ENCODE assay signal across 21 cellular contexts in the genomic region with DNA sequence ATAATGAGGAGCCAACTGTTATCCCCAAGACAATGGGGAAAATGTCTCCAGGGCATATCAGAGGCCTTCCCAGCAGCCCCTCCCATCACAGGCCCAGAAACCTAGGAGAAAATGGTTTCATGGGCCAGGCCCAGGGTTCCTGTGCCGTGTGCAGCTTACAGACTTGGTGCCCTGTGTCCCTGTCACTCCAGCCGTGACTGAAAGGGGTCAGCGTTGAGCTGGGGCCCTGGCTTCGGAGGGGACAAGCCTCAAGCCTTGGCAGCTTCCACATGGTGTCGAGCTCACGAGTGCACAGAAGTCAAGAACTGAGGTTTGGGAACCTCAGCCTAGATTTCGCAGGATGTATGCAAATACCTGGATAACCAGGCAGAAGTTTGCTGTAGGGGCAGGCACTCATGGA. TPM values are rescaled to one million over a fixed set of nuclear protein-coding genes. Genes with fewer than 3 reads are reported as not detected.
DNase-seq lines count a peak whose midpoint lies in the region; ATAC-seq and TF ChIP-seq lines count a peak whose summit lies in the region.
"Had no signal": no experiment of that assay in that cellular context is flagged by ENCODE, and none has a peak within 500 bp of the region (broad histone marks: within the 10 kb centered on the region; RNA-seq: fewer than 3 reads in every experiment).

No MANE protein-coding gene starts in this region.

- H3K27ac ChIP-seq in mesendoderm (ENCODE audit: low read depth, low read length), result no peak overlapping the region
- H3K27ac ChIP-seq: SJCRH30, stomach had no signal

- intact Hi-C loops in CD14-positive monocyte (cut with micrococcal nuclease), result no loop called here

- H3K36me3 ChIP-seq in HAP-1 (replicated peaks) (no peaks in the 10 kb centered on the region), mesendoderm (ENCODE audit: control insufficient read depth, insufficient read depth, low read length) (no peaks in the 10 kb centered on the region)
- H3K36me3 ChIP-seq: SJCRH30, stomach had no signal

- H3K23ac ChIP-seq in mesendoderm (ENCODE audit: low read length), result no peak overlapping the region

- no peak for DNase-seq in CD14-positive monocyte (ENCODE audit: low spot score)
- peak; percentile 43 to 79 for DNase-seq in HAP-1 (ENCODE audit: low spot score in 2 of 2)
- DNase-seq in WTC11 (ENCODE audit: low spot score), result peak; percentile 68
- DNase-seq in mesendoderm, result peak; percentile 83
- DNase-seq in LoVo (ENCODE audit: low spot score), result no peak
- DNase-seq in hippocampal formation (lab: John Stamatoyannopoulos, UW), result no peak
- DNase-seq: activated CD8-positive, alpha-beta T cell treated with anti-CD3 and anti-CD28 coated beads for 36 hours; activated naive CD4-positive, alpha-beta T cell treated with anti-CD3 and anti-CD28 coated beads, Interleukin-2, amount 50 U/mL, for 16 hours; activated T-cell treated with anti-CD3 and anti-CD28 coated beads, Interleukin-2, amount 50 U/mL, for 4 hours; Calu3; NCI-H1436; NCI-H526 treated with DMSO at 0.1 percent for 48 hours; SJCRH30; stimulated activated CD4-positive, alpha-beta T cell treated with anti-CD3 and anti-CD28 coated beads, Interleukin-4, amount 100 ng/mL, for 24 hours; stomach had no signal

- H3K79me1 ChIP-seq in mesendoderm (ENCODE audit: low read length), result peaks cover 18% of the 10 kb centered on the region

- no peaks in the 10 kb centered on the region for H3K9me3 ChIP-seq in HAP-1
- H3K9me3 ChIP-seq: SJCRH30, stomach had no signal

- H2BK15ac ChIP-seq in mesendoderm (replicated peaks; ENCODE audit: low read depth), result no peak overlapping the region

- no peak overlapping the region for H3K4ac ChIP-seq in mesendoderm (ENCODE audit: low read depth, low read length)

- H2AK5ac ChIP-seq in mesendoderm (ENCODE audit: low read length), result no peak overlapping the region

- no peak overlapping the region for H4K8ac ChIP-seq in mesendoderm (ENCODE audit: low read depth, low read length)

- no peak overlapping the region for H3K56ac ChIP-seq in mesendoderm (ENCODE audit: low read length)

- H3K4me3 ChIP-seq in HAP-1, result no peak overlapping the region
- H3K4me3 ChIP-seq in mesendoderm (ENCODE audit: low read length), result no peak overlapping the region
- H3K4me3 ChIP-seq: SJCRH30, skin epidermis, stomach had no signal

- H2BK5ac ChIP-seq in mesendoderm (ENCODE audit: low read length), result no peak overlapping the region

- no peak overlapping the region for H2BK120ac ChIP-seq in mesendoderm (ENCODE audit: low read depth, low read length)

- no CpG with 5 or more reads among the region's 7 CpGs for WGBS in mesendoderm (ENCODE audit: extremely low coverage, insufficient coverage, low lambda C conversion rate)

- H3K4me1 ChIP-seq in HAP-1, result peaks cover 60% of the 10 kb centered on the region
- peaks cover 19% of the 10 kb centered on the region for H3K4me1 ChIP-seq in mesendoderm (ENCODE audit: control insufficient read depth, low read depth, low read length)
- H3K4me1 ChIP-seq: SJCRH30 had no signal

- H3K9ac ChIP-seq in mesendoderm (ENCODE audit: low read length), result no peak overlapping the region

- H3K36me3 Mint-ChIP-seq in CD14-positive monocyte (peaks cover 5 to 16% of the 10 kb centered on the region in 2 donors), WTC11 (no peaks in the 10 kb centered on the region)

- POLR2A ChIA-PET in WTC11 (lab: Charles Lee), result no interaction called here

- H3K27me3 Mint-ChIP-seq in CD14-positive monocyte (ENCODE audit: low read depth in 3 of 3) (peaks cover 0 to 6% (median 1%) of the 10 kb centered on the region in 3 donors), WTC11 (ENCODE audit: low read depth) (no peaks in the 10 kb centered on the region)
- H3K27me3 Mint-ChIP-seq: type B pancreatic cell had no signal

- H3K4me1 Mint-ChIP-seq in CD14-positive monocyte, result peaks cover 32% of the 10 kb centered on the region
- peaks cover 31% of the 10 kb centered on the region for H3K4me1 Mint-ChIP-seq in WTC11

- peak; percentile 97 for ATAC-seq in WTC11
- ATAC-seq in HG03045 (IDR thresholded peaks at IDR 0.05; ENCODE audit: unreplicated experiment), result no peak
- ATAC-seq in GM21825 (IDR thresholded peaks at IDR 0.05; ENCODE audit: unreplicated experiment), result no peak
- ATAC-seq: activated CD8-positive, alpha-beta T cell treated with anti-CD3 and anti-CD28 coated beads for 36 hours; activated T-cell treated with anti-CD3 and anti-CD28 coated beads, Interleukin-2, amount 50 U/mL, for 4 hours had no signal

- no peak overlapping the region for H4K5ac ChIP-seq in mesendoderm (ENCODE audit: low read length)

- H3K9me3 Mint-ChIP-seq in CD14-positive monocyte (peaks cover 0 to 13% (median 7%) of the 10 kb centered on the region in 7 donors), WTC11 (no peaks in the 10 kb centered on the region)
- H3K9me3 Mint-ChIP-seq: activated CD8-positive, alpha-beta T cell treated with anti-CD3 and anti-CD28 coated beads for 36 hours; activated T-cell treated with anti-CD3 and anti-CD28 coated beads, Interleukin-2, amount 50 U/mL, for 4 hours; nephron; type B pancreatic cell had no signal

- in situ Hi-C loops in HAP-1 (cut with MboI; ENCODE audit: low sequenced_read_pairs), result no loop called here

- peak overlapping the region in 6 of 7 donors; percentile 90 to 97 (median 95) for H3K27ac Mint-ChIP-seq in CD14-positive monocyte
- H3K27ac Mint-ChIP-seq in WTC11, result no peak overlapping the region
- H3K27ac Mint-ChIP-seq: activated CD8-positive, alpha-beta T cell treated with anti-CD3 and anti-CD28 coated beads for 36 hours had no signal

- TF ChIP-seq CTCF in CD14-positive monocyte (IDR thresholded peaks at IDR 0.05) (no peak), WTC11 (IDR thresholded peaks at IDR 0.05) (no peak)

- no peak overlapping the region for H3K4me2 ChIP-seq in mesendoderm (ENCODE audit: low read length)

- peaks cover 61% of the 10 kb centered on the region for H3K79me2 ChIP-seq in mesendoderm (ENCODE audit: control insufficient read depth, insufficient read depth, low read length)

- CTCF ChIA-PET in WTC11 (lab: Charles Lee), result interaction anchor here (0.6 to 1.8 kb wide), 12 partner anchors 9 to 414 kb away, joined by 3 to 25 read pairs (median 4); partner anchors contain the start of gene SIPA1L2

- H3K4me3 Mint-ChIP-seq in CD14-positive monocyte, result no peak overlapping the region
- no peak overlapping the region for H3K4me3 Mint-ChIP-seq in WTC11
- H3K4me3 Mint-ChIP-seq: activated CD8-positive, alpha-beta T cell treated with anti-CD3 and anti-CD28 coated beads for 36 hours; activated T-cell treated with anti-CD3 and anti-CD28 coated beads, Interleukin-2, amount 50 U/mL, for 4 hours had no signal

- H3K27me3 ChIP-seq in HAP-1 (ENCODE audit: low read depth), result no peaks in the 10 kb centered on the region
- no peaks in the 10 kb centered on the region for H3K27me3 ChIP-seq in mesendoderm (ENCODE audit: insufficient read depth, low read length, poor library complexity)
- H3K27me3 ChIP-seq: SJCRH30, stomach had no signal

- H3K18ac ChIP-seq in mesendoderm (ENCODE audit: low read length), result no peak overlapping the region

TF ChIP-seq in WTC11, 78 proteins besides CTCF, POLR2A, EP300 and RAD21 (continues in another document):
- no peak for TF ChIP-seq EMX1 (CRISPR knock-in tag; IDR thresholded peaks at IDR 0.05)
- TF ChIP-seq, protein P1, sequence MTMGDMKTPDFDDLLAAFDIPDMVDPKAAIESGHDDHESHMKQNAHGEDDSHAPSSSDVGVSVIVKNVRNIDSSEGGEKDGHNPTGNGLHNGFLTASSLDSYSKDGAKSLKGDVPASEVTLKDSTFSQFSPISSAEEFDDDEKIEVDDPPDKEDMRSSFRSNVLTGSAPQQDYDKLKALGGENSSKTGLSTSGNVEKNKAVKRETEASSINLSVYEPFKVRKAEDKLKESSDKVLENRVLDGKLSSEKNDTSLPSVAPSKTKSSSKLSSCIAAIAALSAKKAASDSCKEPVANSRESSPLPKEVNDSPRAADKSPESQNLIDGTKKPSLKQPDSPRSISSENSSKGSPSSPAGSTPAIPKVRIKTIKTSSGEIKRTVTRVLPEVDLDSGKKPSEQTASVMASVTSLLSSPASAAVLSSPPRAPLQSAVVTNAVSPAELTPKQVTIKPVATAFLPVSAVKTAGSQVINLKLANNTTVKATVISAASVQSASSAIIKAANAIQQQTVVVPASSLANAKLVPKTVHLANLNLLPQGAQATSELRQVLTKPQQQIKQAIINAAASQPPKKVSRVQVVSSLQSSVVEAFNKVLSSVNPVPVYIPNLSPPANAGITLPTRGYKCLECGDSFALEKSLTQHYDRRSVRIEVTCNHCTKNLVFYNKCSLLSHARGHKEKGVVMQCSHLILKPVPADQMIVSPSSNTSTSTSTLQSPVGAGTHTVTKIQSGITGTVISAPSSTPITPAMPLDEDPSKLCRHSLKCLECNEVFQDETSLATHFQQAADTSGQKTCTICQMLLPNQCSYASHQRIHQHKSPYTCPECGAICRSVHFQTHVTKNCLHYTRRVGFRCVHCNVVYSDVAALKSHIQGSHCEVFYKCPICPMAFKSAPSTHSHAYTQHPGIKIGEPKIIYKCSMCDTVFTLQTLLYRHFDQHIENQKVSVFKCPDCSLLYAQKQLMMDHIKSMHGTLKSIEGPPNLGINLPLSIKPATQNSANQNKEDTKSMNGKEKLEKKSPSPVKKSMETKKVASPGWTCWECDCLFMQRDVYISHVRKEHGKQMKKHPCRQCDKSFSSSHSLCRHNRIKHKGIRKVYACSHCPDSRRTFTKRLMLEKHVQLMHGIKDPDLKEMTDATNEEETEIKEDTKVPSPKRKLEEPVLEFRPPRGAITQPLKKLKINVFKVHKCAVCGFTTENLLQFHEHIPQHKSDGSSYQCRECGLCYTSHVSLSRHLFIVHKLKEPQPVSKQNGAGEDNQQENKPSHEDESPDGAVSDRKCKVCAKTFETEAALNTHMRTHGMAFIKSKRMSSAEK (CRISPR knock-in tag; IDR thresholded peaks at IDR 0.05; ENCODE audit: borderline replicate concordance), result no peak
- no peak for TF ChIP-seq E2F5 (CRISPR knock-in tag; IDR thresholded peaks at IDR 0.05)
- no peak for TF ChIP-seq ETV6 (CRISPR knock-in tag; IDR thresholded peaks at IDR 0.05)
- no peak for TF ChIP-seq NR2C2 (CRISPR knock-in tag; IDR thresholded peaks at IDR 0.05)

RNA-seq across cellular contexts. Expression of gene SIPA1L2, which starts 18.1 kb away (rescaled TPM):
- 1 to 10 TPM in 1 of 2 donors, under 1 TPM in 1; 0.64 to 1.3 TPM for polyA plus RNA-seq in CD14-positive monocyte
- 10.9 to 14.3 TPM (median 11.6 TPM) in 3 replicates for total RNA-seq in WTC11 (2021)
- 31.7 TPM for polyA plus RNA-seq in mesendoderm (2013, experiment 1 of 2)
- 33.6 TPM for polyA plus RNA-seq in mesendoderm (2013, experiment 2 of 2)
- total RNA-seq: G401 had no signal

Comparison
In these comparisons a context has a peak if more than half of its experiments do, and no peak if none do; other contexts are left out.
1. DNase-seq: peak in HAP-1 (2 of 2), WTC11 (single experiment) and mesendoderm (single experiment); none in CD14-positive monocyte (single experiment), LoVo (single experiment) and hippocampal formation (0 of 2).